In genomic region chr6:52362443-52363221, GRCh38 we compare ENCODE assay signal across 1 cellular context.
TF ChIP-seq lines count a peak whose summit lies in the region.

No MANE protein-coding gene starts in this region.

TF ChIP-seq in HEK293, 187 proteins besides CTCF, POLR2A, EP300 and RAD21 (continued from another document):
- TF ChIP-seq ZNF660 (tag by site-specific recombination; IDR thresholded peaks at IDR 0.05): no peak
- TF ChIP-seq ZFP69B (tag by site-specific recombination; IDR thresholded peaks at IDR 0.05): no peak
- TF ChIP-seq ZNF704 (tag by site-specific recombination; IDR thresholded peaks at IDR 0.05): no peak
- TF ChIP-seq GFI1B (tag by site-specific recombination; IDR thresholded peaks at IDR 0.05): no peak
- peak; percentile 41; the same call in 1 of the 2 replicates for TF ChIP-seq ZNF146 (tag by site-specific recombination; IDR thresholded peaks at IDR 0.05)
- no peak for TF ChIP-seq ZNF473 (tag by site-specific recombination; IDR thresholded peaks at IDR 0.05)
- TF ChIP-seq ZNF558 (tag by site-specific recombination; IDR thresholded peaks at IDR 0.05): no peak
- 0 out of 2 replicates have a peak, but pooled peaks have one; percentile 12 for TF ChIP-seq KLF1 (tag by site-specific recombination; IDR thresholded peaks at IDR 0.05)
